19 cellular contexts compared by ENCODE assay signal in genomic region chr1:3405974-3406867, GRCh38. TPM values are rescaled to one million over a fixed set of nuclear protein-coding genes. Genes with fewer than 3 reads are reported as not detected.
DNase-seq lines count a peak whose midpoint lies in the region; TF ChIP-seq lines count a peak whose summit lies in the region.
"Had no signal": no experiment of that assay in that cellular context is flagged by ENCODE, and none has a peak within 500 bp of the region (broad histone marks: within the 10 kb centered on the region; RNA-seq: fewer than 3 reads in every experiment).

No MANE protein-coding gene starts in this region.

- H3K27me3 Mint-ChIP-seq in neural progenitor cell (ENCODE audit: insufficient read depth, low read depth), result peaks cover 8% of the 10 kb centered on the region

- H3K27ac ChIP-seq in neural progenitor cell, result no peak overlapping the region
- H3K27ac ChIP-seq: RWPE1, SJCRH30 had no signal

- DNase-seq in NCI-H2081 (lab: John Stamatoyannopoulos, UW) (peak; percentile 10 to 32), NCI-H2081 treated with DMSO at 0.1 percent for 48 hours (lab: John Stamatoyannopoulos, UW) (no peak), NCI-H1092 treated with DMSO at 0.1 percent for 48 hours (lab: John Stamatoyannopoulos, UW) (peak; percentile 47), NCI-H2196 treated with DMSO at 0.1 percent for 48 hours (lab: John Stamatoyannopoulos, UW; ENCODE audit: unreplicated experiment) (peak; percentile 43), neural progenitor cell (ENCODE audit: low spot score) (no peak), NCI-H1694 treated with DMSO at 0.1 percent for 48 hours (lab: John Stamatoyannopoulos, UW) (no peak), AG20443 (ENCODE audit: low spot score) (no peak), hippocampal formation (lab: John Stamatoyannopoulos, UW) (no peak)
- DNase-seq: C1 segment of cervical spinal cord, DMS53, H7, MV-4-11, NCI-H187, NCI-H446 treated with DMSO at 0.1 percent for 48 hours, NCI-H774, T-helper 2 cell had no signal

- H3K36me3 Mint-ChIP-seq in neural progenitor cell, result no peaks in the 10 kb centered on the region

- H3K4me3 ChIP-seq in neural progenitor cell, result no peak overlapping the region
- H3K4me3 ChIP-seq: K562, SJCRH30 had no signal

- no peak for TF ChIP-seq CTCF in neural progenitor cell (IDR thresholded peaks at IDR 0.05)

- no peak overlapping the region for H2AFZ ChIP-seq in neural progenitor cell (replicated peaks)

- H3K9me3 Mint-ChIP-seq in neural progenitor cell, result no peaks in the 10 kb centered on the region

- H3K36me3 ChIP-seq in neural progenitor cell, result no peaks in the 10 kb centered on the region
- H3K36me3 ChIP-seq: SJCRH30 had no signal

- H3K4me1 Mint-ChIP-seq in neural progenitor cell, result peaks cover 21% of the 10 kb centered on the region

- no peaks in the 10 kb centered on the region for H4K20me1 ChIP-seq in neural progenitor cell (ENCODE audit: low read depth)

- H3K9ac ChIP-seq in neural progenitor cell, result no peak overlapping the region

- H3K27ac Mint-ChIP-seq in neural progenitor cell, result peak overlapping the region; percentile 64

- peaks cover 15% of the 10 kb centered on the region for H3F3A ChIP-seq in neural progenitor cell (ENCODE audit: low read depth)

- no peaks in the 10 kb centered on the region for H3K27me3 ChIP-seq in neural progenitor cell

- H3K4me1 ChIP-seq in neural progenitor cell, result peaks cover 11% of the 10 kb centered on the region

- no peak overlapping the region for H3K4me2 ChIP-seq in neural progenitor cell

- no peaks in the 10 kb centered on the region for H3K9me3 ChIP-seq in neural progenitor cell (ENCODE audit: low read depth)
- H3K9me3 ChIP-seq: SJCRH30 had no signal

- no peak overlapping the region for H3K4me3 Mint-ChIP-seq in neural progenitor cell

- no peaks in the 10 kb centered on the region for H3K79me2 ChIP-seq in neural progenitor cell (ENCODE audit: low read depth)

RNA-seq across cellular contexts. Expression of gene ARHGEF16, which starts 48.2 kb away (rescaled TPM):
- 1.3 and 7.8 TPM in 2 replicates for total RNA-seq in neural progenitor cell (ENCODE audit: low replicate concordance)

Comparison
In these comparisons a context has a peak if more than half of its experiments do, and no peak if none do; other contexts are left out.
1. DNase-seq: peak in NCI-H2081 (2 of 2), NCI-H1092 treated with DMSO at 0.1 percent for 48 hours (single experiment) and NCI-H2196 treated with DMSO at 0.1 percent for 48 hours (single experiment); none in NCI-H2081 treated with DMSO at 0.1 percent for 48 hours (single experiment), neural progenitor cell (single experiment), NCI-H1694 treated with DMSO at 0.1 percent for 48 hours (single experiment), AG20443 (single experiment) and hippocampal formation (0 of 2).